ENCODE assay signal across 8 cellular contexts in the genomic region with DNA sequence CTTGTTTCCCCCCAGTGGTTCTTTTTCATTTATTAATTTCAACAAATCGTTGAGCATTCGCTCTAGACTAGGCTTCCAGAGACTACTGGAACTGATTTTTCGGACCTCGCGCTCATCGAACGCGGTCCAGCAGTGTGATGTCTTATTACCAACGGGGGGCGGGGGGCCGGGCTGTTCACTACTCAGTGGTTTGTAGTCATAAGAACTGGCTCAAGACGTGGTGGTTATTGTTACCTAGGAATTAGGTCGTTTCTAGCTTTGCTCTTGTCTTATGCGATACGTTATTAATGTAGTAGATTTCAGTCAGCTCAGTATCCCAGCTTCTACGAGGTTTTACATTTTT. TPM values are rescaled to one million over a fixed set of nuclear protein-coding genes. Genes with fewer than 3 reads are reported as not detected.
DNase-seq lines count a peak whose midpoint lies in the region; ATAC-seq and TF ChIP-seq lines count a peak whose summit lies in the region.

No MANE protein-coding gene starts in this region.

- H3F3A ChIP-seq in SU-DHL-6 (ENCODE audit: insufficient read depth): no peaks in the 10 kb centered on the region

- H3K27ac Mint-ChIP-seq in activated naive CD4-positive, alpha-beta T cell treated with anti-CD3 and anti-CD28 coated beads for 36 hours: peak overlapping the region; percentile 88

- H3K9ac ChIP-seq in SU-DHL-6 (ENCODE audit: low read length): peak overlapping the region; percentile 98

- H3K36me3 Mint-ChIP-seq in activated naive CD4-positive, alpha-beta T cell treated with anti-CD3 and anti-CD28 coated beads for 36 hours (ENCODE audit: low read depth): peaks cover 32% of the 10 kb centered on the region

- H3K4me1 Mint-ChIP-seq in activated naive CD4-positive, alpha-beta T cell treated with anti-CD3 and anti-CD28 coated beads for 36 hours (ENCODE audit: low read depth): peaks cover 27% of the 10 kb centered on the region

- H3K9me2 ChIP-seq in SU-DHL-6 (replicated peaks; ENCODE audit: insufficient read depth, low read length): no peaks in the 10 kb centered on the region

- H3K27ac ChIP-seq in SU-DHL-6 (ENCODE audit: low read depth, low read length) (peak overlapping the region; percentile 71), osteoblast (ENCODE audit: low read depth, low read length) (peak overlapping the region; percentile 97)

- H3K4me3 ChIP-seq in SU-DHL-6 (ENCODE audit: insufficient read depth, low read length, poor library complexity, severe bottlenecking) (peak overlapping the region; percentile 95), osteoblast (ENCODE audit: insufficient read depth, low read length) (peak overlapping the region; percentile 84)

- no peak for TF ChIP-seq CTCF in SU-DHL-6 (IDR thresholded peaks at IDR 0.05; ENCODE audit: insufficient read depth, low read length, poor library complexity, severe bottlenecking)
- TF ChIP-seq CTCF in osteoblast (IDR thresholded peaks at IDR 0.05; ENCODE audit: extremely low read depth, low read depth, low read length): no peak

- CTCF ChIA-PET in activated naive CD4-positive, alpha-beta T cell treated with anti-CD3 and anti-CD28 coated beads for 36 hours (lab: Charles Lee): interaction anchor here (1.3 kb wide), 2 partner anchors 18 to 150 kb away, joined by 3 to 5 read pairs; partner anchors contain the start of gene RBM6

- H3K36me3 ChIP-seq in SU-DHL-6 (ENCODE audit: low read length) (peaks cover 31% of the 10 kb centered on the region), osteoblast (ENCODE audit: insufficient read depth, low read length) (peaks cover 40% of the 10 kb centered on the region)

- peaks cover 14% of the 10 kb centered on the region for H3K4me1 ChIP-seq in osteoblast (ENCODE audit: insufficient read depth, low read length)

- no peaks in the 10 kb centered on the region for H3K9me3 Mint-ChIP-seq in activated naive CD4-positive, alpha-beta T cell treated with anti-CD3 and anti-CD28 coated beads for 36 hours

- intact Hi-C loops in activated naive CD4-positive, alpha-beta T cell treated with anti-CD3 and anti-CD28 coated beads for 36 hours (cut with micrococcal nuclease): loop anchor here (2.0 to 5.0 kb wide), 4 partner anchors 161 to 367 kb away; partner anchors contain the start of genes GMPPB, INKA1 and MON1A

- H3K4me2 ChIP-seq in SU-DHL-6 (ENCODE audit: low read depth, low read length, poor library complexity, severe bottlenecking): peak overlapping the region; percentile 89
- peak overlapping the region; percentile 82 for H3K4me2 ChIP-seq in osteoblast (ENCODE audit: insufficient read depth, low read length)

- H2AFZ ChIP-seq in SU-DHL-6 (ENCODE audit: low read depth, low read length, severe bottlenecking): no peak overlapping the region
- peak overlapping the region; percentile 95 for H2AFZ ChIP-seq in osteoblast (ENCODE audit: low read length)

- H3K27me3 ChIP-seq in SU-DHL-6 (ENCODE audit: low read length) (no peaks in the 10 kb centered on the region), osteoblast (ENCODE audit: insufficient read depth, low read length) (no peaks in the 10 kb centered on the region)

- H3K9me3 ChIP-seq in SU-DHL-6 (ENCODE audit: insufficient read depth, low read length): no peaks in the 10 kb centered on the region
- H3K9me3 ChIP-seq in osteoblast (ENCODE audit: low read depth, low read length): no peaks in the 10 kb centered on the region

- no peak for ATAC-seq in GM18867 (IDR thresholded peaks at IDR 0.05; ENCODE audit: unreplicated experiment)

- no peaks in the 10 kb centered on the region for H3K27me3 Mint-ChIP-seq in activated naive CD4-positive, alpha-beta T cell treated with anti-CD3 and anti-CD28 coated beads for 36 hours (ENCODE audit: low read depth)

- no peak for DNase-seq in activated naive CD4-positive, alpha-beta T cell treated with anti-CD3 and anti-CD28 coated beads for 36 hours
- no peak for DNase-seq in activated naive CD4-positive, alpha-beta T cell treated with anti-CD3 and anti-CD28 coated beads, Interleukin-2, amount 50 U/mL, for 16 hours
- DNase-seq in fibroblast of peridontal ligament (ENCODE audit: extremely low read depth): peak; percentile 31
- no peak for DNase-seq in osteoblast (ENCODE audit: insufficient read length, low spot score, missing footprints)
- DNase-seq in NCI-H526 (lab: John Stamatoyannopoulos, UW): no peak
- DNase-seq in activated effector memory CD4-positive, alpha-beta T cell treated with anti-CD3 and anti-CD28 coated beads, Interleukin-2, amount 50 U/mL, for 16 hours: no peak

- peak overlapping the region; percentile 83 for H3K4me3 Mint-ChIP-seq in activated naive CD4-positive, alpha-beta T cell treated with anti-CD3 and anti-CD28 coated beads for 36 hours

- peaks cover 36% of the 10 kb centered on the region for H3K79me2 ChIP-seq in SU-DHL-6 (ENCODE audit: insufficient read depth, low read length)
- H3K79me2 ChIP-seq in osteoblast (ENCODE audit: insufficient read depth, low read length): peaks cover 56% of the 10 kb centered on the region

- H4K20me1 ChIP-seq in SU-DHL-6 (ENCODE audit: low read depth, low read length): no peaks in the 10 kb centered on the region; the same call in 1 of the 2 replicates
- H4K20me1 ChIP-seq in osteoblast (ENCODE audit: insufficient read depth, low read length): peaks cover 37% of the 10 kb centered on the region

RNA-seq across cellular contexts. Expression of gene RBM5, which starts 0.9 kb away (rescaled TPM):
- 100 to 1,000 TPM; 124 to 129 TPM for total RNA-seq in activated naive CD4-positive, alpha-beta T cell treated with anti-CD3 and anti-CD28 coated beads for 36 hours
- total RNA-seq in osteoblast: 148 and 150 TPM in 2 replicates
